26 cellular contexts compared by ENCODE assay signal in genomic region chr15:90044191-90044590, GRCh38. TPM values are rescaled to one million over a fixed set of nuclear protein-coding genes. Genes with fewer than 3 reads are reported as not detected.
DNase-seq lines count a peak whose midpoint lies in the region; ATAC-seq, FAIRE-seq and TF ChIP-seq lines count a peak whose summit lies in the region.
"Had no signal": no experiment of that assay in that cellular context is flagged by ENCODE, and none has a peak within 500 bp of the region (broad histone marks: within the 10 kb centered on the region; RNA-seq: fewer than 3 reads in every experiment).

No MANE protein-coding gene starts in this region.

- no peak overlapping the region for H2BK5ac ChIP-seq in H1 (ENCODE audit: low read depth, low read length)

- no peak overlapping the region for H3K14ac ChIP-seq in H1 (ENCODE audit: insufficient read length)

- 92% methylated on average over 14 of the region's 14 CpGs; no CpG with 5 or more reads in 1 of the 2 experiments for WGBS in H1 (ENCODE audit: extremely low coverage in 1 of 2, insufficient coverage in 1 of 2, insufficient read length in 1 of 2, insufficient replicate concordance in 2 of 2, low coverage in 1 of 2, low lambda C conversion rate in 2 of 2, missing lambda C conversion rate in 1 of 2), 2 experiments

- H4K5ac ChIP-seq in H1 (ENCODE audit: insufficient read length, low read depth, low read length), result no peak overlapping the region

- no peaks in the 10 kb centered on the region for H3K36me3 Mint-ChIP-seq in neural crest cell (ENCODE audit: low read depth)
- H3K36me3 Mint-ChIP-seq in activated CD4-positive, alpha-beta memory T cell treated with anti-CD3 and anti-CD28 coated beads for 36 hours, result no peaks in the 10 kb centered on the region

- H3K79me1 ChIP-seq in H1 (ENCODE audit: low read depth, low read length), result peaks cover 10% of the 10 kb centered on the region; the same call in 1 of the 2 replicates

- no peak overlapping the region; the same call in 1 of the 2 replicates for H4K8ac ChIP-seq in H1 (ENCODE audit: extremely low read depth, insufficient read depth, low read length)

- H2BK12ac ChIP-seq in H1 (ENCODE audit: low read depth, low read length), result no peak overlapping the region

- no peak overlapping the region for H2BK20ac ChIP-seq in H1 (ENCODE audit: low read length)

- no peak overlapping the region for H4K91ac ChIP-seq in H1 (replicated peaks; ENCODE audit: insufficient read length, low read length)

- H3K9ac ChIP-seq in BLaER1 treated with 17β-estradiol and CSF1 and Interleukin-3, amounts not matched to agents 10 nM and 100 nM, result peak overlapping the region in 2 of 11 experiments; percentile 17 to 68; a peak in 3 of 22 replicates
- H3K9ac ChIP-seq in H1 (replicated peaks in 1 of 4; ENCODE audit: extremely low read depth in 1 of 4, low read depth in 3 of 4, low read length in 3 of 4), result no peak overlapping the region; a peak in 1 of 7 replicates
- H3K9ac ChIP-seq: SK-N-SH had no signal

- H3K4me3 ChIP-seq in BLaER1 treated with 17β-estradiol and CSF1 and Interleukin-3, amounts not matched to agents 10 nM and 100 nM, result no peak overlapping the region
- no peak overlapping the region for H3K4me3 ChIP-seq in RWPE2 (ENCODE audit: severe bottlenecking)
- H3K4me3 ChIP-seq in H1 (ENCODE audit: extremely low read depth in 1 of 4, insufficient read depth in 2 of 4, low read depth in 3 of 4, low read length in 4 of 4), result no peak overlapping the region
- H3K4me3 ChIP-seq: tibial artery had no signal

- H3K27me3 ChIP-seq in BLaER1 treated with 17β-estradiol and CSF1 and Interleukin-3, amounts not matched to agents 10 nM and 100 nM, result no peaks in the 10 kb centered on the region
- H3K27me3 ChIP-seq in RWPE2 (ENCODE audit: insufficient read depth, poor library complexity, severe bottlenecking) (no peaks in the 10 kb centered on the region), H1 (replicated peaks in 1 of 4; ENCODE audit: control insufficient read depth in 3 of 4, extremely low read depth in 1 of 4, insufficient read depth in 3 of 4, low read length in 3 of 4) (no peaks in the 10 kb centered on the region), foreskin keratinocyte (no peaks in the 10 kb centered on the region)
- H3K27me3 ChIP-seq: tibial artery had no signal

- TF ChIP-seq CTCF in RWPE2 (IDR thresholded peaks at IDR 0.05; ENCODE audit: poor library complexity, severe bottlenecking), result no peak
- TF ChIP-seq CTCF in H1 (IDR thresholded peaks at IDR 0.05; ENCODE audit: control extremely low read depth in 1 of 3, insufficient read depth in 1 of 3, low read depth in 1 of 3, low read length in 3 of 3), result no peak
- TF ChIP-seq CTCF in neural crest cell (conservative IDR thresholded peaks at IDR 0.05), result no peak
- TF ChIP-seq CTCF in foreskin keratinocyte (conservative IDR thresholded peaks at IDR 0.05), result no peak

- H3K56ac ChIP-seq in H1 (replicated peaks; ENCODE audit: insufficient read length, low read depth, low read length), result no peak overlapping the region

- CTCF ChIA-PET in H1 (lab: Charles Lee; ENCODE audit: partially characterized antibody), result interaction anchor here (0.9 to 3.2 kb wide), 2 partner anchors 42 to 276 kb away, joined by 3 to 13 read pairs; no protein-coding TSS in a partner anchor
- CTCF ChIA-PET in activated CD4-positive, alpha-beta memory T cell treated with anti-CD3 and anti-CD28 coated beads for 36 hours (lab: Charles Lee), result no interaction called here

- no peaks in the 10 kb centered on the region for H3K9me3 Mint-ChIP-seq in neural crest cell
- no peaks in the 10 kb centered on the region for H3K9me3 Mint-ChIP-seq in activated CD4-positive, alpha-beta memory T cell treated with anti-CD3 and anti-CD28 coated beads for 36 hours
- H3K9me3 Mint-ChIP-seq: activated naive CD8-positive, alpha-beta T cell treated with anti-CD3 and anti-CD28 coated beads, Interleukin-2, amount 50 U/mL, for 24 hours; stimulated activated naive CD8-positive, alpha-beta T cell treated with anti-CD3 and anti-CD28 coated beads, Interleukin-15, amount 100 ng/mL, for 72 hours; T-helper 1 cell treated with Interleukin-12 subunit alpha and Interleukin-12 subunit beta and Interleukin-4 antibody, amounts not matched to agents 30 μg/mL and 1 μg/mL, for 36 hours had no signal

- no peak overlapping the region for H3K23ac ChIP-seq in H1 (ENCODE audit: insufficient read length)

- no peak overlapping the region for H3K4ac ChIP-seq in H1 (replicated peaks; ENCODE audit: insufficient read length, low read depth, low read length)

- H2AK5ac ChIP-seq in H1 (ENCODE audit: low read depth, low read length), result 0 out of 2 replicates have a peak overlapping the region, but pooled peaks have one; percentile 14

- no peak overlapping the region for H2AFZ ChIP-seq in H1 (ENCODE audit: low read length)

- H3K4me1 Mint-ChIP-seq in neural crest cell, result peaks cover 70% of the 10 kb centered on the region
- peaks cover 23% of the 10 kb centered on the region for H3K4me1 Mint-ChIP-seq in activated CD4-positive, alpha-beta memory T cell treated with anti-CD3 and anti-CD28 coated beads for 36 hours (ENCODE audit: low read depth)

- peaks cover 95 to 100% (median 99%) of the 10 kb centered on the region in 10 experiments for H3K4me1 ChIP-seq in BLaER1 treated with 17β-estradiol and CSF1 and Interleukin-3, amounts not matched to agents 10 nM and 100 nM
- H3K4me1 ChIP-seq in RWPE2 (ENCODE audit: insufficient read depth, poor library complexity, severe bottlenecking), result peaks cover 21% of the 10 kb centered on the region
- peaks cover 0 to 20% (median 5%) of the 10 kb centered on the region in 4 experiments; a peak in 4 of 7 replicates for H3K4me1 ChIP-seq in H1 (replicated peaks in 1 of 4; ENCODE audit: control insufficient read depth in 3 of 4, insufficient read depth in 4 of 4, low read length in 3 of 4)
- peaks cover 33% of the 10 kb centered on the region for H3K4me1 ChIP-seq in foreskin keratinocyte

- peak overlapping the region; percentile 64 to 100 (median 83) for H3K4me2 ChIP-seq in BLaER1 treated with 17β-estradiol and CSF1 and Interleukin-3, amounts not matched to agents 10 nM and 100 nM
- no peak overlapping the region for H3K4me2 ChIP-seq in H1 (ENCODE audit: insufficient read depth in 1 of 2, low read depth in 2 of 2, low read length in 2 of 2)
- H3K4me2 ChIP-seq: SK-N-SH had no signal

- H3K27ac Mint-ChIP-seq in neural crest cell (ENCODE audit: unreplicated experiment), result peak overlapping the region; percentile 96
- no peak overlapping the region for H3K27ac Mint-ChIP-seq in activated CD4-positive, alpha-beta memory T cell treated with anti-CD3 and anti-CD28 coated beads for 36 hours
- H3K27ac Mint-ChIP-seq: activated CD8-positive, alpha-beta T cell treated with anti-CD3 and anti-CD28 coated beads, Interleukin-2, amount 10 ng/mL, durations not matched to agents 7 days and 5 days; activated naive CD8-positive, alpha-beta T cell treated with anti-CD3 and anti-CD28 coated beads, Interleukin-2, amount 50 U/mL, for 24 hours; T-helper 1 cell treated with Interleukin-12 subunit alpha and Interleukin-12 subunit beta and Interleukin-4 antibody, amounts not matched to agents 30 μg/mL and 1 μg/mL, for 36 hours had no signal

- TF ChIP-seq RAD21 in H1 (IDR thresholded peaks at IDR 0.05 in 1 of 2, conservative IDR thresholded peaks at IDR 0.05 in 1 of 2; ENCODE audit: low read depth in 2 of 2, low read length in 2 of 2), result no peak

- H2BK15ac ChIP-seq in H1 (ENCODE audit: low read length), result no peak overlapping the region

- no peaks in the 10 kb centered on the region for H3K23me2 ChIP-seq in H1 (ENCODE audit: low read depth, low read length)

- POLR2A ChIA-PET in H1 (lab: Charles Lee; ENCODE audit: partially characterized antibody), result interaction anchor here (0.9 to 1.2 kb wide), 2 partner anchors 25 to 42 kb away, joined by 3 to 4 read pairs; no protein-coding TSS in a partner anchor
- POLR2A ChIA-PET in activated CD4-positive, alpha-beta memory T cell treated with anti-CD3 and anti-CD28 coated beads for 36 hours (lab: Charles Lee), result no interaction called here

- peak overlapping the region in 9 of 11 experiments; percentile 18 to 69 (median 56); a peak in 12 of 22 replicates for H3K27ac ChIP-seq in BLaER1 treated with 17β-estradiol and CSF1 and Interleukin-3, amounts not matched to agents 10 nM and 100 nM
- H3K27ac ChIP-seq in RWPE2 (ENCODE audit: poor library complexity, severe bottlenecking) (no peak overlapping the region), H1 (ENCODE audit: low read depth, low read length) (no peak overlapping the region), foreskin keratinocyte (no peak overlapping the region)
- H3K27ac ChIP-seq: tibial artery had no signal

- no peak for FAIRE-seq in H1 (lab: Jason Lieb, UNC)
- FAIRE-seq in H54 (lab: Jason Lieb, UNC), result no peak
- FAIRE-seq: GM19239 had no signal

- no peak overlapping the region for H3K4me3 Mint-ChIP-seq in neural crest cell
- no peak overlapping the region for H3K4me3 Mint-ChIP-seq in activated CD4-positive, alpha-beta memory T cell treated with anti-CD3 and anti-CD28 coated beads for 36 hours
- H3K4me3 Mint-ChIP-seq: activated CD8-positive, alpha-beta T cell treated with anti-CD3 and anti-CD28 coated beads, Interleukin-2, amount 10 ng/mL, durations not matched to agents 7 days and 5 days; activated naive CD8-positive, alpha-beta T cell treated with anti-CD3 and anti-CD28 coated beads, Interleukin-2, amount 50 U/mL, for 24 hours; B cell; stimulated activated naive CD8-positive, alpha-beta T cell treated with anti-CD3 and anti-CD28 coated beads, Interleukin-15, amount 100 ng/mL, for 72 hours; T-helper 1 cell treated with Interleukin-12 subunit alpha and Interleukin-12 subunit beta and Interleukin-4 antibody, amounts not matched to agents 30 μg/mL and 1 μg/mL, for 36 hours had no signal

- H3K18ac ChIP-seq in H1 (ENCODE audit: extremely low read depth, low read length), result no peak overlapping the region

- peaks cover 0 to 36% (median 6%) of the 10 kb centered on the region in 11 experiments; a peak in 7 of 22 replicates for H3K36me3 ChIP-seq in BLaER1 treated with 17β-estradiol and CSF1 and Interleukin-3, amounts not matched to agents 10 nM and 100 nM
- H3K36me3 ChIP-seq in RWPE2 (ENCODE audit: low read depth), result no peaks in the 10 kb centered on the region
- H3K36me3 ChIP-seq in H1 (ENCODE audit: control insufficient read depth in 2 of 4, insufficient read depth in 4 of 4, low read length in 3 of 4), result no peaks in the 10 kb centered on the region
- H3K36me3 ChIP-seq: tibial artery had no signal

- H2BK120ac ChIP-seq in H1 (replicated peaks; ENCODE audit: low read depth, low read length), result no peak overlapping the region

- no peaks in the 10 kb centered on the region; a peak in 1 of 4 replicates for H3K79me2 ChIP-seq in H1 (ENCODE audit: control insufficient read depth in 1 of 2, insufficient read depth in 2 of 2, low read length in 2 of 2)

- DNase-seq in RWPE2 (ENCODE audit: low spot score) (peak; percentile 74), H1 (ENCODE audit: low read depth in 1 of 2, low spot score in 2 of 2) (no peak), neural crest cell (ENCODE audit: low read depth, low spot score) (no peak), H54 (ENCODE audit: insufficient read length, low spot score) (no peak), foreskin keratinocyte (no peak)
- no peak for DNase-seq in effector CD4-positive, alpha-beta T cell
- DNase-seq in activated CD4-positive, alpha-beta memory T cell treated with anti-CD3 and anti-CD28 coated beads for 36 hours, result no peak
- DNase-seq: activated CD8-positive, alpha-beta T cell treated with anti-CD3 and anti-CD28 coated beads, Interleukin-2, amount 10 ng/mL, durations not matched to agents 7 days and 5 days; activated gamma-delta T cell treated with Interleukin-2 at 50 U/mL for 16 hours; activated naive CD8-positive, alpha-beta T cell treated with anti-CD3 and anti-CD28 coated beads, Interleukin-2, amount 50 U/mL, for 24 hours; activated T-cell treated with anti-CD3 and anti-CD28 coated beads for 4 hours; DMS79; effector CD8-positive, alpha-beta T cell; erythroblast; GDM1; NCI-H1436; NCI-H345; RPMI8226; SK-N-SH; stimulated activated naive CD8-positive, alpha-beta T cell treated with anti-CD3 and anti-CD28 coated beads, Interleukin-15, amount 100 ng/mL, for 72 hours; tibial artery had no signal

- H4K20me1 ChIP-seq in BLaER1 treated with 17β-estradiol and CSF1 and Interleukin-3, amounts not matched to agents 10 nM and 100 nM, result peaks cover 0 to 29% (median 0%) of the 10 kb centered on the region in 11 experiments; a peak in 3 of 22 replicates
- H4K20me1 ChIP-seq in H1 (replicated peaks in 1 of 2; ENCODE audit: control insufficient read depth in 1 of 2, insufficient read depth in 2 of 2, low read length in 2 of 2), result no peaks in the 10 kb centered on the region

- intact Hi-C loops in activated CD4-positive, alpha-beta memory T cell treated with anti-CD3 and anti-CD28 coated beads for 36 hours (cut with micrococcal nuclease), result no loop called here

- ATAC-seq in RWPE2 (ENCODE audit: low read depth), result no peak
- no peak for ATAC-seq in foreskin keratinocyte
- ATAC-seq: activated CD8-positive, alpha-beta T cell treated with anti-CD3 and anti-CD28 coated beads, Interleukin-2, amount 10 ng/mL, durations not matched to agents 7 days and 5 days; activated naive CD8-positive, alpha-beta T cell treated with anti-CD3 and anti-CD28 coated beads, Interleukin-2, amount 50 U/mL, for 24 hours; HCT116; stimulated activated naive CD8-positive, alpha-beta T cell treated with anti-CD3 and anti-CD28 coated beads, Interleukin-15, amount 100 ng/mL, for 72 hours had no signal

- H3K9me3 ChIP-seq in BLaER1 treated with 17β-estradiol and CSF1 and Interleukin-3, amounts not matched to agents 10 nM and 100 nM (replicated peaks in 1 of 11), result no peaks in the 10 kb centered on the region
- H3K9me3 ChIP-seq in RWPE2 (ENCODE audit: severe bottlenecking), result no peaks in the 10 kb centered on the region
- H3K9me3 ChIP-seq in H1 (ENCODE audit: insufficient read depth in 2 of 2, low read depth in 1 of 2, low read length in 1 of 2), result no peaks in the 10 kb centered on the region
- H3K9me3 ChIP-seq: SK-N-SH, tibial artery had no signal

- no peak for TF ChIP-seq EP300 in H1 (IDR thresholded peaks at IDR 0.05; ENCODE audit: borderline replicate concordance in 1 of 2, low read depth in 2 of 2, low read length in 2 of 2)

- no peaks in the 10 kb centered on the region for H3K27me3 Mint-ChIP-seq in neural crest cell (ENCODE audit: low read depth)
- H3K27me3 Mint-ChIP-seq in activated CD4-positive, alpha-beta memory T cell treated with anti-CD3 and anti-CD28 coated beads for 36 hours, result no peaks in the 10 kb centered on the region
- H3K27me3 Mint-ChIP-seq: activated naive CD8-positive, alpha-beta T cell treated with anti-CD3 and anti-CD28 coated beads, Interleukin-2, amount 50 U/mL, for 24 hours; B cell; stimulated activated naive CD8-positive, alpha-beta T cell treated with anti-CD3 and anti-CD28 coated beads, Interleukin-15, amount 100 ng/mL, for 72 hours had no signal

- TF ChIP-seq POLR2A in H1 (IDR thresholded peaks at IDR 0.05; ENCODE audit: control extremely low read depth in 1 of 2, low read depth in 2 of 2, low read length in 2 of 2) (no peak), H54 (IDR thresholded peaks at IDR 0.05; ENCODE audit: low read depth, low read length) (no peak)

RNA-seq across cellular contexts. Expression of gene ZNF710, which starts 43.1 kb away (rescaled TPM):
- 24.0 and 26.2 TPM in 2 replicates for total RNA-seq in H1 (2021; fragmentation: NEBNext Ultra II Directional; extraction: Animal tissue kit (Norgen Biotek cat#: 25700))
- polyA plus RNA-seq in H1 (2011; rRNA removed) (10.5 and 14.4 TPM in 2 replicates), foreskin keratinocyte (25.1 and 32.1 TPM in 2 replicates)
- 6.5 TPM for polyA plus RNA-seq in H1 (2011; cell fraction: cytosol; rRNA removed)
- 10.5 TPM for polyA plus RNA-seq in H1 (2011; cell fraction: nucleus; rRNA removed)
- polyA plus RNA-seq in H1 (2012, experiment 1 of 2), result 11.0 to 19.6 TPM (median 12.4 TPM) in 4 replicates
- polyA plus RNA-seq in H1 (2012, experiment 2 of 2), result 9.9 TPM
- polyA plus RNA-seq in H1 (2013, experiment 1 of 2), result 23.2 TPM
- polyA plus RNA-seq in H1 (2013, experiment 2 of 2), result 23.2 TPM
- polyA minus RNA-seq in H1 (2011; rRNA and poly(A)+ RNA removed), result 6.9 and 11.7 TPM in 2 replicates
- polyA minus RNA-seq in H1 (2011; cell fraction: cytosol; rRNA and poly(A)+ RNA removed), result 15.3 TPM
- 7.6 TPM for polyA minus RNA-seq in H1 (2011; cell fraction: nucleus; rRNA and poly(A)+ RNA removed)
- total RNA-seq in neural crest cell (60.3 and 64.4 TPM in 2 replicates), foreskin keratinocyte (30.3 and 36.8 TPM in 2 replicates)
- total RNA-seq in activated CD4-positive, alpha-beta memory T cell treated with anti-CD3 and anti-CD28 coated beads for 36 hours, result 10 to 100 TPM; 27.0 to 28.5 TPM

RNA-seq across cellular contexts. Expression of gene IDH2, which starts 58.1 kb away (rescaled TPM):
- total RNA-seq in H1 (2021; fragmentation: NEBNext Ultra II Directional; extraction: Animal tissue kit (Norgen Biotek cat#: 25700)), result 64.2 and 64.6 TPM in 2 replicates
- polyA plus RNA-seq in H1 (2011; rRNA removed) (79.7 and 84.6 TPM in 2 replicates), foreskin keratinocyte (75.0 and 88.2 TPM in 2 replicates)
- polyA plus RNA-seq in H1 (2011; cell fraction: cytosol; rRNA removed), result 83.6 TPM
- 83.9 TPM for polyA plus RNA-seq in H1 (2011; cell fraction: nucleus; rRNA removed)
- 57.0 to 99.4 TPM (median 81.5 TPM) in 4 replicates for polyA plus RNA-seq in H1 (2012, experiment 1 of 2)
- 63.6 TPM for polyA plus RNA-seq in H1 (2012, experiment 2 of 2)
- 43.8 TPM for polyA plus RNA-seq in H1 (2013, experiment 1 of 2)
- polyA plus RNA-seq in H1 (2013, experiment 2 of 2), result 40.8 TPM
- 67.3 and 74.7 TPM in 2 replicates for polyA minus RNA-seq in H1 (2011; rRNA and poly(A)+ RNA removed)
- 43.6 TPM for polyA minus RNA-seq in H1 (2011; cell fraction: cytosol; rRNA and poly(A)+ RNA removed)
- 18.6 TPM for polyA minus RNA-seq in H1 (2011; cell fraction: nucleus; rRNA and poly(A)+ RNA removed)
- total RNA-seq in neural crest cell (214 and 218 TPM in 2 replicates), foreskin keratinocyte (60.1 and 69.6 TPM in 2 replicates)
- 100 to 1,000 TPM; 170 to 175 TPM for total RNA-seq in activated CD4-positive, alpha-beta memory T cell treated with anti-CD3 and anti-CD28 coated beads for 36 hours

Comparison
In these comparisons a context has a peak if more than half of its experiments do, and no peak if none do; other contexts are left out.
1. H3K27ac ChIP-seq: peak in BLaER1 treated with 17β-estradiol and CSF1 and Interleukin-3, amounts not matched to agents 10 nM and 100 nM (9 of 11); none in RWPE2 (single experiment), H1 (single experiment) and foreskin keratinocyte (single experiment).
2. H3K4me2 ChIP-seq: peak in BLaER1 treated with 17β-estradiol and CSF1 and Interleukin-3, amounts not matched to agents 10 nM and 100 nM (11 of 11); none in H1 (0 of 2).